In the genomic region with DNA sequence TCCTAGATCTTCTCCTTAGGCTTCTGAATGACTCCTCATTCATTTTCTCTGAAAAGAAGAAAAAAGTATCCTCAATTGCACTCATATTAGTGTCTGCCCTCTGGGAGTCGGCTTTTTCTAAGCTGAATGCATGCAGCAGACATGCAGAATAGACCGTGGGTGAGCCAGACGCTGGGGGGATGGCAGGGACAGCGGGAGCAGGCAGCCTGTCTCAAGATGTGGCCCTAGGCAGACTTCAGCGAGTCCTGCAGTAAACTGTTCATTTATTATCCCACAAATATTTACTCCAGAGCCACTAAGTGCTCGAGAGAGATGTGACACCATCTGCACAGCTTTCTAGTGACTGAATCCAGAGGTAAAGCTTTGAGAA, we compare ENCODE assay signal across 1 cellular context.
TF ChIP-seq lines count a peak whose summit lies in the region.

No MANE protein-coding gene starts in this region.

TF ChIP-seq in WTC11, 78 proteins besides CTCF, POLR2A, EP300 and RAD21 (continued from another document):
- TF ChIP-seq ZSCAN18 (CRISPR knock-in tag; IDR thresholded peaks at IDR 0.05) (no peak), ZNF416 (CRISPR knock-in tag; IDR thresholded peaks at IDR 0.05) (no peak), ARID4B (CRISPR knock-in tag; IDR thresholded peaks at IDR 0.05; ENCODE audit: borderline replicate concordance) (no peak), EMX1 (CRISPR knock-in tag; IDR thresholded peaks at IDR 0.05) (no peak)
- TF ChIP-seq, protein P1, sequence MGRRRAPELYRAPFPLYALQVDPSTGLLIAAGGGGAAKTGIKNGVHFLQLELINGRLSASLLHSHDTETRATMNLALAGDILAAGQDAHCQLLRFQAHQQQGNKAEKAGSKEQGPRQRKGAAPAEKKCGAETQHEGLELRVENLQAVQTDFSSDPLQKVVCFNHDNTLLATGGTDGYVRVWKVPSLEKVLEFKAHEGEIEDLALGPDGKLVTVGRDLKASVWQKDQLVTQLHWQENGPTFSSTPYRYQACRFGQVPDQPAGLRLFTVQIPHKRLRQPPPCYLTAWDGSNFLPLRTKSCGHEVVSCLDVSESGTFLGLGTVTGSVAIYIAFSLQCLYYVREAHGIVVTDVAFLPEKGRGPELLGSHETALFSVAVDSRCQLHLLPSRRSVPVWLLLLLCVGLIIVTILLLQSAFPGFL (CRISPR knock-in tag; IDR thresholded peaks at IDR 0.05; ENCODE audit: borderline replicate concordance): no peak
